Comparison of ENCODE assay signal across 9 cellular contexts in genomic region chr10:80199828-80200227, GRCh38. TPM values are rescaled to one million over a fixed set of nuclear protein-coding genes. Genes with fewer than 3 reads are reported as not detected.
DNase-seq lines count a peak whose midpoint lies in the region; ATAC-seq and TF ChIP-seq lines count a peak whose summit lies in the region.
"Had no signal": no experiment of that assay in that cellular context is flagged by ENCODE, and none has a peak within 500 bp of the region (broad histone marks: within the 10 kb centered on the region; RNA-seq: fewer than 3 reads in every experiment).

No MANE protein-coding gene starts in this region.

- H3K4me1 ChIP-seq in CD8-positive, alpha-beta T cell (ENCODE audit: insufficient read depth, low read length): peaks cover 86% of the 10 kb centered on the region
- H3K4me1 ChIP-seq in SJCRH30: peaks cover 24% of the 10 kb centered on the region

- H3K9me3 Mint-ChIP-seq in CD8-positive, alpha-beta T cell: no peaks in the 10 kb centered on the region

- intact Hi-C loops in CD8-positive, alpha-beta T cell (cut with DNase I, micrococcal nuclease): loop anchor here (5.0 to 10.0 kb wide), 6 partner anchors 33 to 755 kb away; partner anchors contain the start of genes TSPAN14 (in 2 of the 2), ZCCHC24 (in 2 of the 2) and NUTM2E (in 1 of the 2)

- no peaks in the 10 kb centered on the region for H3K27me3 ChIP-seq in CD8-positive, alpha-beta T cell (ENCODE audit: insufficient read depth, low read length)
- no peaks in the 10 kb centered on the region for H3K27me3 ChIP-seq in SJCRH30

- H3K27ac Mint-ChIP-seq in CD8-positive, alpha-beta T cell: peak overlapping the region; percentile 58

- no peak overlapping the region for H3K4me3 ChIP-seq in CD8-positive, alpha-beta T cell (ENCODE audit: low read depth, low read length)
- H3K4me3 ChIP-seq in fibroblast of villous mesenchyme (ENCODE audit: low read depth, low read length): peak overlapping the region; percentile 18
- H3K4me3 ChIP-seq in SJCRH30: no peak overlapping the region
- H3K4me3 ChIP-seq: GM12878 had no signal

- CTCF ChIA-PET in CD8-positive, alpha-beta T cell (lab: Charles Lee): interaction anchor here (1.2 kb wide), 1 partner anchor 56 kb away, joined by 4 read pairs; no protein-coding TSS in a partner anchor

- H3K4me3 Mint-ChIP-seq in CD8-positive, alpha-beta T cell: no peak overlapping the region

- POLR2A ChIA-PET in CD8-positive, alpha-beta T cell (lab: Charles Lee): no interaction called here

- peaks cover 37% of the 10 kb centered on the region for H3K36me3 Mint-ChIP-seq in CD8-positive, alpha-beta T cell

- H3K4me1 Mint-ChIP-seq in CD8-positive, alpha-beta T cell (ENCODE audit: low read depth): peaks cover 93% of the 10 kb centered on the region

- H3K36me3 ChIP-seq in CD8-positive, alpha-beta T cell (ENCODE audit: insufficient read depth, low read length): no peaks in the 10 kb centered on the region
- no peaks in the 10 kb centered on the region for H3K36me3 ChIP-seq in SJCRH30

- H3K27ac ChIP-seq in CD8-positive, alpha-beta T cell (ENCODE audit: low read depth, low read length): no peak overlapping the region
- no peak overlapping the region for H3K27ac ChIP-seq in SJCRH30

- no peak for TF ChIP-seq CTCF in CD8-positive, alpha-beta T cell (IDR thresholded peaks at IDR 0.05)
- TF ChIP-seq CTCF in fibroblast of villous mesenchyme (IDR thresholded peaks at IDR 0.05; ENCODE audit: insufficient read depth, low read depth, low read length): peak; percentile 36

- DNase-seq in CD8-positive, alpha-beta T cell: no peak
- peak; percentile 77 for DNase-seq in SKM-1 (lab: John Stamatoyannopoulos, UW; ENCODE audit: unreplicated experiment)
- DNase-seq in fibroblast of villous mesenchyme (ENCODE audit: low read depth): peak; percentile 82
- peak; percentile 92 for DNase-seq in pulmonary artery endothelial cell (ENCODE audit: low read depth, low spot score)
- DNase-seq in OCI-M1 (lab: John Stamatoyannopoulos, UW): no peak
- no peak for DNase-seq in SJCRH30
- no peak for DNase-seq in central memory CD4-positive, alpha-beta T cell

- no peak for ATAC-seq in CD8-positive, alpha-beta T cell
- no peak for ATAC-seq in GM19455 (IDR thresholded peaks at IDR 0.05; ENCODE audit: unreplicated experiment)
- ATAC-seq: GM12878 had no signal

- H3K27me3 Mint-ChIP-seq in CD8-positive, alpha-beta T cell (ENCODE audit: low read depth): no peaks in the 10 kb centered on the region

- H3K9me3 ChIP-seq in CD8-positive, alpha-beta T cell (ENCODE audit: low read length): no peaks in the 10 kb centered on the region
- H3K9me3 ChIP-seq in SJCRH30 (replicated peaks): no peaks in the 10 kb centered on the region

RNA-seq across cellular contexts. Expression of gene ANXA11, which starts 5.5 kb away (rescaled TPM):
- total RNA-seq in CD8-positive, alpha-beta T cell: 100 to 1,000 TPM; 136 to 141 TPM
- 79.9 and 85.0 TPM in 2 replicates for total RNA-seq in fibroblast of villous mesenchyme
- total RNA-seq in pulmonary artery endothelial cell: 35.8 and 41.9 TPM in 2 replicates
- 36.2 and 39.5 TPM in 2 replicates for total RNA-seq in SJCRH30 (2014; rRNA removed; shearing (Covaris generic))

Comparison
In these comparisons a context has a peak if more than half of its experiments do, and no peak if none do; other contexts are left out.
1. DNase-seq: peak in SKM-1 (single experiment), fibroblast of villous mesenchyme (single experiment) and pulmonary artery endothelial cell (single experiment); none in CD8-positive, alpha-beta T cell (0 of 7), OCI-M1 (single experiment), SJCRH30 (0 of 2) and central memory CD4-positive, alpha-beta T cell (single experiment).